In the genomic region with DNA sequence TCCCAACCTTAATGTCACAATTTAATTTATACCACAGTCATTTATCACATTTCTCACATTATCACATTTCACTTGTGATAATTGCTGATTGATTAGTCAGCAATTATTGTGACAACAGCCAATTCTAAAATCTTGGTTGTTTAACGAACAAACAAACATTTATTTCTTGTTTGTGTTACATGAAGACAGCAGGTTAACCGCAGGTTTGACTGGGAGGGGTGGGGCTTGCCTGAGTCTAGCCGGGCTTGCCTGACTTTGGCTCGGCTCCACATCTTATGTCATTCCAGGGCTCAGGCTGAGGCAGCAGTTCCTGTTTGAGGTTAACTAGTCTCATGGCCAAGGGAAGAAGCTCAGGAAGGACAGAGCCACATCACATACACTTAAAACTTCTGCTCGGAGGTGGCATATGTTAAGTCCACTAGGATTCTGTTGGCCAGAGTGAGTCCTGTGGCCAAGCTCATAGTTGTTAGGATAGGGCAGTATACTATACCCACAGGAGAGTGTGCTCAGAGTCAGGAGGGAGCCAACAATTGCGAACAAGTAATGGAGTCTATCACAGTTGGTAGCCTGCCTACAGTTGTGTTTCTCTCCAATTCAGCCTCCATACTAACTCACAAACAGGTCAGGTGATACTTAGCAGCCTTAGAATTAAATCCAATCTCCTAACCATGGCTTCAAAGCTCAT, we compare ENCODE assay signal across 8 cellular contexts.
DNase-seq lines count a peak whose midpoint lies in the region; ATAC-seq and TF ChIP-seq lines count a peak whose summit lies in the region.

No MANE protein-coding gene starts in this region.

- peaks cover 4% of the 10 kb centered on the region for H3K9me3 Mint-ChIP-seq in type B pancreatic cell

- H3K4me1 Mint-ChIP-seq in type B pancreatic cell (ENCODE audit: unreplicated experiment), result peaks cover 15% of the 10 kb centered on the region

- peak in 3 of 4 donors; percentile 62 to 82 (median 73) for ATAC-seq in psoas muscle
- ATAC-seq in GM21360 (IDR thresholded peaks at IDR 0.05; ENCODE audit: unreplicated experiment), result no peak
- no peak for ATAC-seq in HG02763 (IDR thresholded peaks at IDR 0.05; ENCODE audit: unreplicated experiment)

- no peaks in the 10 kb centered on the region for H3K9me3 ChIP-seq in SK-N-MC (ENCODE audit: low read depth, low read length)
- H3K9me3 ChIP-seq in psoas muscle, result no peaks in the 10 kb centered on the region

- TF ChIP-seq CTCF in foreskin fibroblast (IDR thresholded peaks at IDR 0.05; ENCODE audit: low read depth, low read length), result no peak
- no peak for TF ChIP-seq CTCF in psoas muscle (IDR thresholded peaks at IDR 0.05)
- TF ChIP-seq CTCF in type B pancreatic cell (conservative IDR thresholded peaks at IDR 0.05), result no peak

- 24 to 34% (median 27%) methylated on average over 6 of the region's 6 CpGs for WGBS in psoas muscle, 3 donors

- no peak overlapping the region for H3K27ac Mint-ChIP-seq in type B pancreatic cell

- H3K27me3 Mint-ChIP-seq in type B pancreatic cell, result no peaks in the 10 kb centered on the region

- no peak overlapping the region for H3K4me3 Mint-ChIP-seq in type B pancreatic cell

- no peaks in the 10 kb centered on the region for H3K4me1 ChIP-seq in psoas muscle

- no peaks in the 10 kb centered on the region for H3K27me3 ChIP-seq in psoas muscle (ENCODE audit: insufficient read depth in 3 of 3, low read length in 2 of 3)

- H3K4me3 ChIP-seq in SK-N-MC, result peak overlapping the region; percentile 48
- no peak overlapping the region for H3K4me3 ChIP-seq in foreskin fibroblast (ENCODE audit: low read depth in 1 of 2, low read length in 2 of 2)
- H3K4me3 ChIP-seq in psoas muscle, result no peak overlapping the region

- H3K27ac ChIP-seq in SK-N-MC (no peak overlapping the region), psoas muscle (no peak overlapping the region)

- H3K9ac ChIP-seq in SK-N-MC (ENCODE audit: insufficient read length), result no peak overlapping the region

- intact Hi-C loops in psoas muscle (cut with DNase I), result no loop called here

- H3K36me3 ChIP-seq in SK-N-MC (ENCODE audit: insufficient read depth, low read length), result no peaks in the 10 kb centered on the region
- no peaks in the 10 kb centered on the region for H3K36me3 ChIP-seq in psoas muscle (ENCODE audit: insufficient read depth in 1 of 2, low read depth in 1 of 2)

- H3K36me3 Mint-ChIP-seq in type B pancreatic cell, result no peaks in the 10 kb centered on the region

- DNase-seq in DMS153 treated with DMSO at 0.1 percent for 48 hours (lab: John Stamatoyannopoulos, UW; ENCODE audit: unreplicated experiment) (peak; percentile 83), HT-29 (ENCODE audit: low spot score) (peak; percentile 82), SK-N-MC (ENCODE audit: low read depth, low spot score) (peak; percentile 18), foreskin fibroblast (peak; percentile 28 to 74), psoas muscle (peak; percentile 37 to 66), type B pancreatic cell (ENCODE audit: extremely low spot score, unreplicated experiment) (no peak)

Comparison
In these comparisons a context has a peak if more than half of its experiments do, and no peak if none do; other contexts are left out.
1. ATAC-seq: peak in psoas muscle (3 of 4); none in GM21360 (single experiment) and HG02763 (single experiment).